In the genomic region with DNA sequence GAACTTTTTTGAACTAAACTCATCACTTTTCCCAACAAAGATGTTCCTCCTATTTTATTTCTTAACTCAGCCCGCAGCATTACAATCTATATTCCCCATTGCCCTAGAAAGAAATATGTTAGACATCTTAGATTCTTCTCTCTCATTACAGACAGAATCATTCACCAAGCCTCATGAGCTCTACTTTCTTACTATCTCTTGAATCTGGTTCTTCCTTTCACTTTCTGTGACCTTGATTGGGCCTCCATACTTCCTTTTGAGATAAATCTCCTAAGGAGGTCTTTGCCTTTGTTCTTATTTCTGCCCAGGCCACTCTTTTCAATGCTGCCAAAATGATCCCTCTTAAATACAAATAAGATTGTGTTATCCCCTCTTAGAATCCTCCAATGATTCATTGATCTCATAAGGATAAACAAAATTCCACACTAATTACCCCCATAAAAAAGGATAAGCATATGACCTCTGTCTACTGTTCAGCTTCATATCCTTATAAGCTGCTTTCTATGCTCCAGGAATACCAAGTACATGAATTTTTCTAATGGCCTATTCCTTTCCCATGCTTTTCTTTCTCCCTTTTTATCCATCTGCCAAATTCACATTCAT, we compare ENCODE assay signal across 19 cellular contexts.
A peak's percentile ranks its signal among the peaks of the same experiment; 100 is the strongest.
DNase-seq lines count a peak whose midpoint lies in the region; ATAC-seq and TF ChIP-seq lines count a peak whose summit lies in the region.
"Had no signal": no experiment of that assay in that cellular context is flagged by ENCODE, and none has a peak within 500 bp of the region (broad histone marks: within the 10 kb centered on the region; RNA-seq: fewer than 3 reads in every experiment).

No MANE protein-coding gene starts in this region.

- H3K4me1 Mint-ChIP-seq in activated T-helper 17 cell treated with anti-CD3 and anti-CD28 coated beads, Interleukin-2, amount 50 U/mL, for 72 hours = peaks cover 27% of the 10 kb centered on the region
- H3K4me1 Mint-ChIP-seq in natural killer cell = peaks cover 33 to 39% of the 10 kb centered on the region in 2 donors

- H3K4me1 ChIP-seq in DND-41 (ENCODE audit: insufficient read depth, low read length) (peaks cover 12% of the 10 kb centered on the region), HAP-1 (peaks cover 12% of the 10 kb centered on the region)

- no peak overlapping the region for H3K27ac ChIP-seq in DND-41 (ENCODE audit: low read length)
- H3K27ac ChIP-seq: BLaER1, SJCRH30 had no signal

- no peaks in the 10 kb centered on the region for H4K20me1 ChIP-seq in DND-41 (ENCODE audit: insufficient read depth, low read length)
- H4K20me1 ChIP-seq: BLaER1 had no signal

- no peaks in the 10 kb centered on the region for H3K79me2 ChIP-seq in DND-41 (ENCODE audit: insufficient read depth, low read length)

- TF ChIP-seq CTCF in DND-41 (IDR thresholded peaks at IDR 0.05; ENCODE audit: borderline replicate concordance, extremely low read depth, low read length, poor library complexity, severe bottlenecking) (no peak), natural killer cell (IDR thresholded peaks at IDR 0.05) (no peak)

- ATAC-seq in DND-41 (ENCODE audit: insufficient read depth, low read depth) (peak; percentile 50; the same call in 1 of the 3 replicates), natural killer cell (no peak), GM21515 (IDR thresholded peaks at IDR 0.05; ENCODE audit: unreplicated experiment) (no peak)
- peak; percentile 16 for ATAC-seq in activated T-helper 17 cell treated with anti-CD3 and anti-CD28 coated beads, Interleukin-2, amount 50 U/mL, for 72 hours (replicated peaks)

- H3K4me2 ChIP-seq in DND-41 (ENCODE audit: insufficient read depth, low read length) = no peak overlapping the region
- H3K4me2 ChIP-seq: BLaER1 had no signal

- H2AFZ ChIP-seq in DND-41 (ENCODE audit: low read depth, low read length) = no peak overlapping the region

- H3K27ac Mint-ChIP-seq in activated T-helper 17 cell treated with anti-CD3 and anti-CD28 coated beads, Interleukin-2, amount 50 U/mL, for 72 hours = peak overlapping the region; percentile 71
- peak overlapping the region; percentile 4 to 60 for H3K27ac Mint-ChIP-seq in natural killer cell
- H3K27ac Mint-ChIP-seq: nephron progenitor cell had no signal

- peak overlapping the region; percentile 36 for H3K4me3 Mint-ChIP-seq in activated T-helper 17 cell treated with anti-CD3 and anti-CD28 coated beads, Interleukin-2, amount 50 U/mL, for 72 hours
- no peak overlapping the region for H3K4me3 Mint-ChIP-seq in natural killer cell
- H3K4me3 Mint-ChIP-seq: nephron progenitor cell had no signal

- H3K9me3 ChIP-seq in DND-41 (ENCODE audit: insufficient read depth, low read length, severe bottlenecking) = no peaks in the 10 kb centered on the region
- no peaks in the 10 kb centered on the region for H3K9me3 ChIP-seq in HAP-1
- H3K9me3 ChIP-seq: BLaER1, SJCRH30 had no signal

- DNase-seq in DND-41 (no peak), HAP-1 (ENCODE audit: low spot score in 2 of 2) (peak; percentile 13 to 87), natural killer cell (no peak), cerebellum (ENCODE audit: low spot score) (no peak), NCI-H748 (lab: John Stamatoyannopoulos, UW; ENCODE audit: unreplicated experiment) (no peak)
- DNase-seq: activated CD4-positive, alpha-beta T cell treated with anti-CD3 and anti-CD28 coated beads for 48 hours; activated T-cell treated with anti-CD3 and anti-CD28 coated beads for 4 hours; anterior cingulate cortex; cerebellar nuclear complex; effector memory CD4-positive, alpha-beta T cell; NCI-H1694 treated with DMSO at 0.1 percent for 48 hours; NCI-H446 treated with DMSO at 0.1 percent for 48 hours; nephron progenitor cell; SJCRH30; T-helper 9 cell had no signal

- no peaks in the 10 kb centered on the region for H3K27me3 Mint-ChIP-seq in activated T-helper 17 cell treated with anti-CD3 and anti-CD28 coated beads, Interleukin-2, amount 50 U/mL, for 72 hours
- no peaks in the 10 kb centered on the region for H3K27me3 Mint-ChIP-seq in natural killer cell (ENCODE audit: low read depth in 2 of 2)

- H3K36me3 Mint-ChIP-seq in activated T-helper 17 cell treated with anti-CD3 and anti-CD28 coated beads, Interleukin-2, amount 50 U/mL, for 72 hours (ENCODE audit: low read depth) = peaks cover 63% of the 10 kb centered on the region
- H3K36me3 Mint-ChIP-seq in natural killer cell = no peaks in the 10 kb centered on the region

- in situ Hi-C loops in HAP-1 (cut with MboI; ENCODE audit: low sequenced_read_pairs) = no loop called here

- H3K27me3 ChIP-seq in DND-41 (ENCODE audit: insufficient read depth, low read length, poor library complexity) (no peaks in the 10 kb centered on the region), HAP-1 (ENCODE audit: low read depth) (no peaks in the 10 kb centered on the region)
- H3K27me3 ChIP-seq: BLaER1, SJCRH30 had no signal

- peaks cover 5% of the 10 kb centered on the region for H3K9me3 Mint-ChIP-seq in activated T-helper 17 cell treated with anti-CD3 and anti-CD28 coated beads, Interleukin-2, amount 50 U/mL, for 72 hours
- no peaks in the 10 kb centered on the region for H3K9me3 Mint-ChIP-seq in natural killer cell
- H3K9me3 Mint-ChIP-seq: nephron progenitor cell had no signal

- H3K36me3 ChIP-seq in DND-41 (ENCODE audit: insufficient read depth, low read length) (peaks cover 63% of the 10 kb centered on the region), HAP-1 (replicated peaks) (no peaks in the 10 kb centered on the region)
- H3K36me3 ChIP-seq: BLaER1, SJCRH30 had no signal

- no peak overlapping the region for H3K4me3 ChIP-seq in DND-41 (ENCODE audit: low read depth in 1 of 2, low read length in 2 of 2)
- no peak overlapping the region for H3K4me3 ChIP-seq in HAP-1
- H3K4me3 ChIP-seq: BLaER1, lung, SJCRH30 had no signal

- intact Hi-C loops in natural killer cell (cut with micrococcal nuclease) = no loop called here

- H3K9ac ChIP-seq in DND-41 (ENCODE audit: low read depth, low read length) = no peak overlapping the region
- H3K9ac ChIP-seq: BLaER1 had no signal

Comparison
In these comparisons a context has a peak if more than half of its experiments do, and no peak if none do; other contexts are left out.
1. ATAC-seq: peak in DND-41 (single experiment) and activated T-helper 17 cell treated with anti-CD3 and anti-CD28 coated beads, Interleukin-2, amount 50 U/mL, for 72 hours (single experiment); none in natural killer cell (0 of 3) and GM21515 (single experiment).
2. DNase-seq: peak in HAP-1 (2 of 2); none in DND-41 (single experiment), natural killer cell (single experiment), cerebellum (single experiment) and NCI-H748 (single experiment).